1 cellular context compared by ENCODE assay signal in the genomic region with DNA sequence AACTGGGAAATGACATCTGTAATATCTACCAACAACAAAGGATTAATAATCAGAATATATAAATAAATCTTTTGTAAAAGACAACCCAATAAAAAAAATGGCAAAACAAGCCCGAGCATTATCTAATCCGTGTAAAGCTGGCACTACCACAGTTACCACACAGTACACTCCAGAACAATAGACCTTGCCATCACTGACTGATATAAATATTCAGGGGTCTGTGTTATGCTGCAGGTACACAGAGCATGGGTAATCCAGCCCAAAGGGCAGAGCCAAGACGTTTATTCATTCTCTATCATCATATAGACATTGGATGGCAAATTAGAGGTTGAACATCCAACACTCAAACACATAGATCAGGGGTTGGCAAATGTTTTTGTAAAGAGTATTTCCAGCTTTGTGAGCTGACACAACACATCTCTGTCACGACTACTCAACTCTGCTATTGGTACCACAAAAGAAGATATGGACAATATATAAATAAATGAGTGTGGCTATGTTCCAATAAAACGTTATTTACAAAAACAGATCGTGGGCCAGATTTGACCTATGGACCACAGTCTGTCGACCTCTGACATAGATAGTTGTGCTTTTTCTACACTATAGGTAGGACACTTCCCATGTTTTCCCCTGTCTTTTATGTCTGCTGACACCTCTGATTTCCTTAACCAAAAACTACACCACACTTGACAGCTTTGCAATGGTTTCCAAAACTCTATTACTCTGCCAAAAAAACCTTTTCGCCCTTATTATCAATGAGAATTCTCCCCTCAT.
TF ChIP-seq lines count a peak whose summit lies in the region.

No MANE protein-coding gene starts in this region.

TF ChIP-seq in HepG2, 621 proteins besides CTCF, POLR2A, EP300 and RAD21:
- TF ChIP-seq ZNF619 (CRISPR knock-in tag; IDR thresholded peaks at IDR 0.05) = no peak
- 0 out of 2 replicates have a peak, but pooled peaks have one; percentile 28 for TF ChIP-seq HNF4G (IDR thresholded peaks at IDR 0.05; ENCODE audit: borderline replicate concordance, low read depth, low read length)
- TF ChIP-seq HNF4G (CRISPR knock-in tag; IDR thresholded peaks at IDR 0.05; ENCODE audit: borderline replicate concordance, low read depth) = no peak
- peak; percentile 81 for TF ChIP-seq PPARG (CRISPR knock-in tag; conservative IDR thresholded peaks at IDR 0.05)
- TF ChIP-seq ZNF20 (CRISPR knock-in tag; IDR thresholded peaks at IDR 0.05) = no peak
- TF ChIP-seq RBFOX2 (IDR thresholded peaks at IDR 0.05; ENCODE audit: low read depth, low read length) = 0 out of 2 replicates have a peak, but pooled peaks have one; percentile 40
- TF ChIP-seq ZNF746 (CRISPR knock-in tag; IDR thresholded peaks at IDR 0.05) = no peak
- TF ChIP-seq, protein P1, sequence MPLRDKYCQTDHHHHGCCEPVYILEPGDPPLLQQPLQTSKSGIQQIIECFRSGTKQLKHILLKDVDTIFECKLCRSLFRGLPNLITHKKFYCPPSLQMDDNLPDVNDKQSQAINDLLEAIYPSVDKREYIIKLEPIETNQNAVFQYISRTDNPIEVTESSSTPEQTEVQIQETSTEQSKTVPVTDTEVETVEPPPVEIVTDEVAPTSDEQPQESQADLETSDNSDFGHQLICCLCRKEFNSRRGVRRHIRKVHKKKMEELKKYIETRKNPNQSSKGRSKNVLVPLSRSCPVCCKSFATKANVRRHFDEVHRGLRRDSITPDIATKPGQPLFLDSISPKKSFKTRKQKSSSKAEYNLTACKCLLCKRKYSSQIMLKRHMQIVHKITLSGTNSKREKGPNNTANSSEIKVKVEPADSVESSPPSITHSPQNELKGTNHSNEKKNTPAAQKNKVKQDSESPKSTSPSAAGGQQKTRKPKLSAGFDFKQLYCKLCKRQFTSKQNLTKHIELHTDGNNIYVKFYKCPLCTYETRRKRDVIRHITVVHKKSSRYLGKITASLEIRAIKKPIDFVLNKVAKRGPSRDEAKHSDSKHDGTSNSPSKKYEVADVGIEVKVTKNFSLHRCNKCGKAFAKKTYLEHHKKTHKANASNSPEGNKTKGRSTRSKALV (CRISPR knock-in tag; IDR thresholded peaks at IDR 0.05) = no peak
- no peak for TF ChIP-seq SIX4 (CRISPR knock-in tag; IDR thresholded peaks at IDR 0.05)
- no peak for TF ChIP-seq ZNF629 (CRISPR knock-in tag; conservative IDR thresholded peaks at IDR 0.05)
- TF ChIP-seq TCF7 (IDR thresholded peaks at IDR 0.05; ENCODE audit: low read depth) = 0 out of 2 replicates have a peak, but pooled peaks have one; percentile 7
- TF ChIP-seq SKI (IDR thresholded peaks at IDR 0.05; ENCODE audit: partially characterized antibody) = no peak
- TF ChIP-seq BHLHE40 (IDR thresholded peaks at IDR 0.05; ENCODE audit: low read length) = no peak
- TF ChIP-seq RXRB (CRISPR knock-in tag; IDR thresholded peaks at IDR 0.05; ENCODE audit: borderline replicate concordance) = peak; percentile 36; the same call in 1 of the 2 replicates
- TF ChIP-seq, protein P2, sequence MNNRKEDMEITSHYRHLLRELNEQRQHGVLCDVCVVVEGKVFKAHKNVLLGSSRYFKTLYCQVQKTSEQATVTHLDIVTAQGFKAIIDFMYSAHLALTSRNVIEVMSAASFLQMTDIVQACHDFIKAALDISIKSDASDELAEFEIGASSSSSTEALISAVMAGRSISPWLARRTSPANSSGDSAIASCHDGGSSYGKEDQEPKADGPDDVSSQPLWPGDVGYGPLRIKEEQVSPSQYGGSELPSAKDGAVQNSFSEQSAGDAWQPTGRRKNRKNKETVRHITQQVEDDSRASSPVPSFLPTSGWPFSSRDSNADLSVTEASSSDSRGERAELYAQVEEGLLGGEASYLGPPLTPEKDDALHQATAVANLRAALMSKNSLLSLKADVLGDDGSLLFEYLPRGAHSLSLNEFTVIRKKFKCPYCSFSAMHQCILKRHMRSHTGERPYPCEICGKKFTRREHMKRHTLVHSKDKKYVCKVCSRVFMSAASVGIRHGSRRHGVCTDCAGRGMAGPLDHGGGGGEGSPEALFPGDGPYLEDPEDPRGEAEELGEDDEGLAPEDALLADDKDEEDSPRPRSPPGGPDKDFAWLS (CRISPR knock-in tag; IDR thresholded peaks at IDR 0.05; ENCODE audit: borderline replicate concordance) = no peak
- TF ChIP-seq, protein P3, sequence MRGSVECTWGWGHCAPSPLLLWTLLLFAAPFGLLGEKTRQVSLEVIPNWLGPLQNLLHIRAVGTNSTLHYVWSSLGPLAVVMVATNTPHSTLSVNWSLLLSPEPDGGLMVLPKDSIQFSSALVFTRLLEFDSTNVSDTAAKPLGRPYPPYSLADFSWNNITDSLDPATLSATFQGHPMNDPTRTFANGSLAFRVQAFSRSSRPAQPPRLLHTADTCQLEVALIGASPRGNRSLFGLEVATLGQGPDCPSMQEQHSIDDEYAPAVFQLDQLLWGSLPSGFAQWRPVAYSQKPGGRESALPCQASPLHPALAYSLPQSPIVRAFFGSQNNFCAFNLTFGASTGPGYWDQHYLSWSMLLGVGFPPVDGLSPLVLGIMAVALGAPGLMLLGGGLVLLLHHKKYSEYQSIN (CRISPR knock-in tag; IDR thresholded peaks at IDR 0.05; ENCODE audit: borderline replicate concordance) = no peak
- TF ChIP-seq ARID2 (CRISPR knock-in tag; IDR thresholded peaks at IDR 0.05; ENCODE audit: borderline replicate concordance) = no peak
- no peak for TF ChIP-seq MXI1 (IDR thresholded peaks at IDR 0.05; ENCODE audit: borderline replicate concordance, low read depth, low read length)
- TF ChIP-seq BRCA1 (CRISPR knock-in tag; IDR thresholded peaks at IDR 0.05) = no peak
- TF ChIP-seq, protein P4, sequence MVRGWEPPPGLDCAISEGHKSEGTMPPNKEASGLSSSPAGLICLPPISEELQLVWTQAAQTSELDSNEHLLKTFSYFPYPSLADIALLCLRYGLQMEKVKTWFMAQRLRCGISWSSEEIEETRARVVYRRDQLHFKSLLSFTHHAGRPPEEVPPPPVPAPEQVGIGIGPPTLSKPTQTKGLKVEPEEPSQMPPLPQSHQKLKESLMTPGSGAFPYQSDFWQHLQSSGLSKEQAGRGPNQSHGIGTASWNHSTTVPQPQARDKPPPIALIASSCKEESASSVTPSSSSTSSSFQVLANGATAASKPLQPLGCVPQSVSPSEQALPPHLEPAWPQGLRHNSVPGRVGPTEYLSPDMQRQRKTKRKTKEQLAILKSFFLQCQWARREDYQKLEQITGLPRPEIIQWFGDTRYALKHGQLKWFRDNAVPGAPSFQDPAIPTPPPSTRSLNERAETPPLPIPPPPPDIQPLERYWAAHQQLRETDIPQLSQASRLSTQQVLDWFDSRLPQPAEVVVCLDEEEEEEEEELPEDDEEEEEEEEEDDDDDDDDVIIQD (CRISPR knock-in tag; IDR thresholded peaks at IDR 0.05; ENCODE audit: low read depth) = peak; percentile 56; the same call in 1 of the 2 replicates
- TF ChIP-seq ZNF761 (CRISPR knock-in tag; conservative IDR thresholded peaks at IDR 0.05) = no peak
- TF ChIP-seq, protein P5, sequence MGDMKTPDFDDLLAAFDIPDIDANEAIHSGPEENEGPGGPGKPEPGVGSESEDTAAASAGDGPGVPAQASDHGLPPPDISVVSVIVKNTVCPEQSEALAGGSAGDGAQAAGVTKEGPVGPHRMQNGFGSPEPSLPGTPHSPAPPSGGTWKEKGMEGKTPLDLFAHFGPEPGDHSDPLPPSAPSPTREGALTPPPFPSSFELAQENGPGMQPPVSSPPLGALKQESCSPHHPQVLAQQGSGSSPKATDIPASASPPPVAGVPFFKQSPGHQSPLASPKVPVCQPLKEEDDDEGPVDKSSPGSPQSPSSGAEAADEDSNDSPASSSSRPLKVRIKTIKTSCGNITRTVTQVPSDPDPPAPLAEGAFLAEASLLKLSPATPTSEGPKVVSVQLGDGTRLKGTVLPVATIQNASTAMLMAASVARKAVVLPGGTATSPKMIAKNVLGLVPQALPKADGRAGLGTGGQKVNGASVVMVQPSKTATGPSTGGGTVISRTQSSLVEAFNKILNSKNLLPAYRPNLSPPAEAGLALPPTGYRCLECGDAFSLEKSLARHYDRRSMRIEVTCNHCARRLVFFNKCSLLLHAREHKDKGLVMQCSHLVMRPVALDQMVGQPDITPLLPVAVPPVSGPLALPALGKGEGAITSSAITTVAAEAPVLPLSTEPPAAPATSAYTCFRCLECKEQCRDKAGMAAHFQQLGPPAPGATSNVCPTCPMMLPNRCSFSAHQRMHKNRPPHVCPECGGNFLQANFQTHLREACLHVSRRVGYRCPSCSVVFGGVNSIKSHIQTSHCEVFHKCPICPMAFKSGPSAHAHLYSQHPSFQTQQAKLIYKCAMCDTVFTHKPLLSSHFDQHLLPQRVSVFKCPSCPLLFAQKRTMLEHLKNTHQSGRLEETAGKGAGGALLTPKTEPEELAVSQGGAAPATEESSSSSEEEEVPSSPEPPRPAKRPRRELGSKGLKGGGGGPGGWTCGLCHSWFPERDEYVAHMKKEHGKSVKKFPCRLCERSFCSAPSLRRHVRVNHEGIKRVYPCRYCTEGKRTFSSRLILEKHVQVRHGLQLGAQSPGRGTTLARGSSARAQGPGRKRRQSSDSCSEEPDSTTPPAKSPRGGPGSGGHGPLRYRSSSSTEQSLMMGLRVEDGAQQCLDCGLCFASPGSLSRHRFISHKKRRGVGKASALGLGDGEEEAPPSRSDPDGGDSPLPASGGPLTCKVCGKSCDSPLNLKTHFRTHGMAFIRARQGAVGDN (CRISPR knock-in tag; IDR thresholded peaks at IDR 0.05) = no peak
- TF ChIP-seq TEAD3 (CRISPR knock-in tag; optimal IDR thresholded peaks at IDR 0.05; ENCODE audit: borderline replicate concordance) = peak; percentile 9
